ENCODE assay signal across 1 cellular context in genomic region chr7:37109016-37109415, GRCh38.
TF ChIP-seq lines count a peak whose summit lies in the region.

No MANE protein-coding gene starts in this region.

TF ChIP-seq in HepG2, 621 proteins besides CTCF, POLR2A, EP300 and RAD21 (continued from another document):
- TF ChIP-seq FOXP4 (CRISPR knock-in tag; IDR thresholded peaks at IDR 0.05): 0 out of 2 replicates have a peak, but pooled peaks have one; percentile 56
- peak; percentile 80 for TF ChIP-seq TCF7 (IDR thresholded peaks at IDR 0.05; ENCODE audit: low read depth)
- TF ChIP-seq TFDP1 (CRISPR knock-in tag; IDR thresholded peaks at IDR 0.05; ENCODE audit: borderline replicate concordance): no peak
- TF ChIP-seq NCOA2 (CRISPR knock-in tag; IDR thresholded peaks at IDR 0.05): 0 out of 2 replicates have a peak, but pooled peaks have one; percentile 51
- TF ChIP-seq ZNF264 (CRISPR knock-in tag; IDR thresholded peaks at IDR 0.05): no peak
- TF ChIP-seq SALL1 (CRISPR knock-in tag; IDR thresholded peaks at IDR 0.05): peak; percentile 64
- TF ChIP-seq ZGPAT (CRISPR knock-in tag; IDR thresholded peaks at IDR 0.05): 0 out of 2 replicates have a peak, but pooled peaks have one; percentile 21
- peak; percentile 44 for TF ChIP-seq TEAD3 (CRISPR knock-in tag; optimal IDR thresholded peaks at IDR 0.05; ENCODE audit: borderline replicate concordance)
- 0 out of 2 replicates have a peak, but pooled peaks have one; percentile 24 for TF ChIP-seq SOX13 (IDR thresholded peaks at IDR 0.05)
- TF ChIP-seq SOX13 (CRISPR knock-in tag; conservative IDR thresholded peaks at IDR 0.05 in 1 of 2, IDR thresholded peaks at IDR 0.05 in 1 of 2): peak in 1 of 2 experiments; percentile 86; a peak in 2 of 4 replicates
- TF ChIP-seq SOX6 (IDR thresholded peaks at IDR 0.05): no peak
- TF ChIP-seq SOX6 (CRISPR knock-in tag; IDR thresholded peaks at IDR 0.05): peak; percentile 87
- no peak for TF ChIP-seq ZNF816 (CRISPR knock-in tag; IDR thresholded peaks at IDR 0.05; ENCODE audit: borderline replicate concordance)
- TF ChIP-seq ZNF609 (CRISPR knock-in tag; IDR thresholded peaks at IDR 0.05; ENCODE audit: borderline replicate concordance): peak; percentile 73; the same call in 1 of the 2 replicates
- TF ChIP-seq HHEX (CRISPR knock-in tag; IDR thresholded peaks at IDR 0.05): peak; percentile 88
- TF ChIP-seq SOX5 (CRISPR knock-in tag; IDR thresholded peaks at IDR 0.05; ENCODE audit: borderline replicate concordance): peak; percentile 80
- peak; percentile 39; the same call in 1 of the 2 replicates for TF ChIP-seq BCL6 (CRISPR knock-in tag; IDR thresholded peaks at IDR 0.05)
- TF ChIP-seq MAX (IDR thresholded peaks at IDR 0.05): peak; percentile 59; the same call in 1 of the 2 replicates
- TF ChIP-seq BHLHE40 (IDR thresholded peaks at IDR 0.05; ENCODE audit: low read length): 0 out of 2 replicates have a peak, but pooled peaks have one; percentile 33
- no peak for TF ChIP-seq SUZ12 (IDR thresholded peaks at IDR 0.05; ENCODE audit: low read depth, low read length)
- TF ChIP-seq PBX3 (CRISPR knock-in tag; IDR thresholded peaks at IDR 0.05; ENCODE audit: borderline replicate concordance): no peak
- TF ChIP-seq TBX2 (CRISPR knock-in tag; IDR thresholded peaks at IDR 0.05; ENCODE audit: borderline replicate concordance): peak; percentile 49; the same call in 1 of the 2 replicates
- TF ChIP-seq GATAD2A (CRISPR knock-in tag; IDR thresholded peaks at IDR 0.05): 0 out of 2 replicates have a peak, but pooled peaks have one; percentile 28
- TF ChIP-seq IRF9 (CRISPR knock-in tag; IDR thresholded peaks at IDR 0.05; ENCODE audit: borderline replicate concordance): no peak
- TF ChIP-seq CREM (IDR thresholded peaks at IDR 0.05): 0 out of 2 replicates have a peak, but pooled peaks have one; percentile 18
- TF ChIP-seq CREM (CRISPR knock-in tag; IDR thresholded peaks at IDR 0.05): no peak
- TF ChIP-seq FOXA1 (IDR thresholded peaks at IDR 0.05): no peak
- peak; percentile 20; the same call in 1 of the 2 replicates for TF ChIP-seq FOXA1 (CRISPR knock-in tag; IDR thresholded peaks at IDR 0.05)
- peak; percentile 25; the same call in 1 of the 2 replicates for TF ChIP-seq ARID5B (CRISPR knock-in tag; IDR thresholded peaks at IDR 0.05)
- TF ChIP-seq FOXA3 (CRISPR knock-in tag; IDR thresholded peaks at IDR 0.05): peak; percentile 63
- peak; percentile 69; the same call in 1 of the 2 replicates for TF ChIP-seq TBX3 (IDR thresholded peaks at IDR 0.05; ENCODE audit: borderline replicate concordance)
- TF ChIP-seq RERE (CRISPR knock-in tag; IDR thresholded peaks at IDR 0.05; ENCODE audit: low read depth): 0 out of 2 replicates have a peak, but pooled peaks have one; percentile 18
TF ChIP-seq in HepG2: peak in this region for 22.
